ENCODE assay signal across 21 cellular contexts in the genomic region with DNA sequence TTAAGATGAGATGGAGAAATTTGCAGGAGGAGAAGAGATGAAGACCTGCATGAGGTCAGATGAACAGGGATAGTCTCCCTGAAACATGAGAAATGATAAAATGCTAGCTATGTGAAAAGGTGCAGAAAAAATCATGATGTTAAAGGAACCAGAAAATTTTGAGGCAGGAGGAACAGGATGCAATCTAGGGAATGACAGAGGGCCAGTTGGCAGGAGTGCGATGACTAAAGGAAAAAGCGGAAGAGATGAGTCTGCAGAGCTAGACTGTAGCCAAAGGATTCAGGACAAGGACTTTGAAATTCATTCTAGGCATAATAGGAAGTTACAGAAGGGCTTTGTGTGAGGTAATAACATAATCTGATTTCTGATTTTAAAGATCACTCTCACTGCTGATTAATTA.
DNase-seq lines count a peak whose midpoint lies in the region; ATAC-seq and TF ChIP-seq lines count a peak whose summit lies in the region.
"Had no signal": no experiment of that assay in that cellular context is flagged by ENCODE, and none has a peak within 500 bp of the region (broad histone marks: within the 10 kb centered on the region; RNA-seq: fewer than 3 reads in every experiment).

No MANE protein-coding gene starts in this region.

- TF ChIP-seq CTCF in smooth muscle cell (IDR thresholded peaks at IDR 0.05; ENCODE audit: borderline replicate concordance, insufficient read depth, poor library complexity, severe bottlenecking), result no peak

- H3F3A ChIP-seq in smooth muscle cell (ENCODE audit: low read depth), result no peaks in the 10 kb centered on the region

- no peaks in the 10 kb centered on the region for H3K4me1 ChIP-seq in smooth muscle cell (ENCODE audit: low read depth)
- H3K4me1 ChIP-seq: gastroesophageal sphincter had no signal

- no peak overlapping the region for H3K27ac ChIP-seq in smooth muscle cell (ENCODE audit: low read depth)
- H3K27ac ChIP-seq: cardiac muscle cell, gastroesophageal sphincter had no signal

- no peaks in the 10 kb centered on the region for H4K20me1 ChIP-seq in smooth muscle cell (ENCODE audit: low read depth)

- H3K9ac ChIP-seq in smooth muscle cell (ENCODE audit: low read depth), result no peak overlapping the region

- no peak overlapping the region for H3K4me3 ChIP-seq in smooth muscle cell
- H3K4me3 ChIP-seq: cardiac muscle cell, gastroesophageal sphincter, GM23338 had no signal

- H3K9me3 ChIP-seq in smooth muscle cell (replicated peaks; ENCODE audit: low read depth), result no peaks in the 10 kb centered on the region
- H3K9me3 ChIP-seq: gastroesophageal sphincter had no signal

- no peaks in the 10 kb centered on the region for H3K36me3 ChIP-seq in smooth muscle cell (ENCODE audit: low read depth)
- H3K36me3 ChIP-seq: cardiac muscle cell, gastroesophageal sphincter had no signal

- H2AFZ ChIP-seq in smooth muscle cell (ENCODE audit: low read depth), result no peak overlapping the region
- H2AFZ ChIP-seq: GM23338 had no signal

- H3K27me3 ChIP-seq in smooth muscle cell (ENCODE audit: low read depth), result no peaks in the 10 kb centered on the region
- H3K27me3 ChIP-seq: cardiac muscle cell, gastroesophageal sphincter had no signal

- no peak for ATAC-seq in HG03108 (IDR thresholded peaks at IDR 0.05; ENCODE audit: unreplicated experiment)
- ATAC-seq: gastroesophageal sphincter, GM23338 had no signal

- in situ Hi-C loops in G401 (cut with HindIII; ENCODE audit: low sequenced_read_pairs), result no loop called here

- no peaks in the 10 kb centered on the region for H3K79me2 ChIP-seq in smooth muscle cell (ENCODE audit: low read depth)

- peak; percentile 8 for DNase-seq in G401 (ENCODE audit: low spot score)
- peak; percentile 67 to 90 for DNase-seq in NCI-H524 (lab: John Stamatoyannopoulos, UW)
- DNase-seq in dermis microvascular lymphatic vessel endothelial cell (ENCODE audit: low read depth in 2 of 2), result peak; percentile 7 to 29
- DNase-seq in pons (ENCODE audit: low spot score), result peak; percentile 12
- DNase-seq in SHP77 (lab: John Stamatoyannopoulos, UW), result no peak
- DNase-seq in smooth muscle cell (lab: John Stamatoyannopoulos, UW; ENCODE audit: unreplicated experiment), result no peak
- no peak for DNase-seq in T1000 (lab: John Stamatoyannopoulos, UW)
- DNase-seq: activated CD4-positive, alpha-beta memory T cell treated with anti-CD3 and anti-CD28 coated beads for 36 hours; activated naive CD4-positive, alpha-beta T cell; amniotic stem cell; DMS79; NCI-H1436; NCI-H2107; NCI-H510A; nucleus accumbens; stimulated activated CD4-positive, alpha-beta T cell treated with anti-CD3 and anti-CD28 coated beads, Interleukin-2, amount 100 ng/mL, for 48 hours; stimulated activated naive CD4-positive, alpha-beta T cell had no signal

- H3K4me2 ChIP-seq in smooth muscle cell, result no peak overlapping the region
- H3K4me2 ChIP-seq: GM23338 had no signal

- WGBS in smooth muscle cell (ENCODE audit: low lambda C conversion rate), result 85% methylated on average over 2 of the region's 2 CpGs

Comparison
In these comparisons a context has a peak if more than half of its experiments do, and no peak if none do; other contexts are left out.
1. DNase-seq: peak in G401 (single experiment), NCI-H524 (2 of 2), dermis microvascular lymphatic vessel endothelial cell (2 of 2) and pons (single experiment); none in SHP77 (0 of 2), smooth muscle cell (single experiment) and T1000 (single experiment).